Comparison of ENCODE assay signal across 1 cellular context in genomic region chr1:40257688-40258444, GRCh38.
TF ChIP-seq lines count a peak whose summit lies in the region.

ZMPSTE24 (plus strand) TSS chr1:40258236; CDS start chr1:40258272, 36 bp downstream.

TF ChIP-seq in HepG2, 621 proteins besides CTCF, POLR2A, EP300 and RAD21 (continued from another document and continues in another):
- peak; percentile 57; the same call in 1 of the 2 replicates for TF ChIP-seq HNF1B (CRISPR knock-in tag; IDR thresholded peaks at IDR 0.05)
- TF ChIP-seq THYN1 (CRISPR knock-in tag; IDR thresholded peaks at IDR 0.05; ENCODE audit: borderline replicate concordance, low read depth), result no peak
- peak; percentile 62; the same call in 1 of the 2 replicates for TF ChIP-seq IRF1 (CRISPR knock-in tag; IDR thresholded peaks at IDR 0.05; ENCODE audit: low read depth)
- TF ChIP-seq HOXA9 (CRISPR knock-in tag; IDR thresholded peaks at IDR 0.05; ENCODE audit: borderline replicate concordance), result 0 out of 2 replicates have a peak, but pooled peaks have one; percentile 41
- TF ChIP-seq HNRNPLL (IDR thresholded peaks at IDR 0.05; ENCODE audit: low read depth, low read length, poor library complexity, severe bottlenecking), result peak; percentile 79
- TF ChIP-seq LBX2 (CRISPR knock-in tag; IDR thresholded peaks at IDR 0.05; ENCODE audit: borderline replicate concordance), result peak; percentile 52; the same call in 1 of the 2 replicates
- peak; percentile 98 for TF ChIP-seq MAZ (IDR thresholded peaks at IDR 0.05; ENCODE audit: borderline replicate concordance, low read depth, low read length)
- TF ChIP-seq MAZ (CRISPR knock-in tag; IDR thresholded peaks at IDR 0.05; ENCODE audit: low read depth), result peak; percentile 74
- peak; percentile 72; the same call in 1 of the 2 replicates for TF ChIP-seq JUN (CRISPR knock-in tag; IDR thresholded peaks at IDR 0.05)
- no peak for TF ChIP-seq KLF13 (CRISPR knock-in tag; IDR thresholded peaks at IDR 0.05)
- no peak for TF ChIP-seq ZNF234 (CRISPR knock-in tag; conservative IDR thresholded peaks at IDR 0.05)
- TF ChIP-seq ZNF138 (CRISPR knock-in tag; IDR thresholded peaks at IDR 0.05; ENCODE audit: low read depth), result peak; percentile 79; the same call in 1 of the 2 replicates
- TF ChIP-seq AFF4 (CRISPR knock-in tag; IDR thresholded peaks at IDR 0.05), result 0 out of 2 replicates have a peak, but pooled peaks have one; percentile 24
- peak; percentile 90; the same call in 1 of the 2 replicates for TF ChIP-seq ZNF782 (CRISPR knock-in tag; IDR thresholded peaks at IDR 0.05; ENCODE audit: borderline replicate concordance)
- TF ChIP-seq SNAPC5 (CRISPR knock-in tag; IDR thresholded peaks at IDR 0.05; ENCODE audit: borderline replicate concordance), result no peak
- peak; percentile 87 for TF ChIP-seq MXD3 (CRISPR knock-in tag; IDR thresholded peaks at IDR 0.05)
- no peak for TF ChIP-seq STAT6 (CRISPR knock-in tag; IDR thresholded peaks at IDR 0.05; ENCODE audit: borderline replicate concordance)
- no peak for TF ChIP-seq NFE2 (CRISPR knock-in tag; IDR thresholded peaks at IDR 0.05)
- TF ChIP-seq ZNF3 (CRISPR knock-in tag; IDR thresholded peaks at IDR 0.05), result 0 out of 2 replicates have a peak, but pooled peaks have one; percentile 46
- peak; percentile 79; the same call in 1 of the 2 replicates for TF ChIP-seq ZNF414 (CRISPR knock-in tag; IDR thresholded peaks at IDR 0.05)
- TF ChIP-seq XBP1 (CRISPR knock-in tag; IDR thresholded peaks at IDR 0.05), result no peak
- TF ChIP-seq IRF9 (CRISPR knock-in tag; IDR thresholded peaks at IDR 0.05; ENCODE audit: borderline replicate concordance), result peak; percentile 67; the same call in 1 of the 2 replicates
- no peak; the same call in 1 of the 2 replicates for TF ChIP-seq SMC3 (IDR thresholded peaks at IDR 0.05; ENCODE audit: low read length)
- no peak for TF ChIP-seq ZNF383 (CRISPR knock-in tag; IDR thresholded peaks at IDR 0.05; ENCODE audit: borderline replicate concordance)
- TF ChIP-seq FOXP4 (CRISPR knock-in tag; IDR thresholded peaks at IDR 0.05), result peak; percentile 73
- no peak for TF ChIP-seq ZNF562 (CRISPR knock-in tag; IDR thresholded peaks at IDR 0.05; ENCODE audit: borderline replicate concordance)
- no peak for TF ChIP-seq RFX5 (IDR thresholded peaks at IDR 0.05; ENCODE audit: low read depth, low read length)
- TF ChIP-seq ZEB1 (IDR thresholded peaks at IDR 0.05; ENCODE audit: insufficient replicate concordance, low read depth), result no peak
- no peak; the same call in 1 of the 2 replicates for TF ChIP-seq SMYD3 (CRISPR knock-in tag; IDR thresholded peaks at IDR 0.05)
- TF ChIP-seq CSRNP2 (CRISPR knock-in tag; conservative IDR thresholded peaks at IDR 0.05; ENCODE audit: low read depth), result no peak
- TF ChIP-seq SUZ12 (IDR thresholded peaks at IDR 0.05; ENCODE audit: low read depth, low read length), result 0 out of 2 replicates have a peak, but pooled peaks have one; percentile 3
- TF ChIP-seq GTF2F1 (IDR thresholded peaks at IDR 0.05; ENCODE audit: low read length), result no peak
- TF ChIP-seq ZBTB2 (CRISPR knock-in tag; IDR thresholded peaks at IDR 0.05; ENCODE audit: low read depth), result peak; percentile 88
- TF ChIP-seq ZMYM4 (CRISPR knock-in tag; IDR thresholded peaks at IDR 0.05), result peak; percentile 84; the same call in 1 of the 2 replicates
- TF ChIP-seq ZBTB33 (CRISPR knock-in tag; IDR thresholded peaks at IDR 0.05), result peak; percentile 61
